Comparison of ENCODE assay signal across 8 cellular contexts in the genomic region with DNA sequence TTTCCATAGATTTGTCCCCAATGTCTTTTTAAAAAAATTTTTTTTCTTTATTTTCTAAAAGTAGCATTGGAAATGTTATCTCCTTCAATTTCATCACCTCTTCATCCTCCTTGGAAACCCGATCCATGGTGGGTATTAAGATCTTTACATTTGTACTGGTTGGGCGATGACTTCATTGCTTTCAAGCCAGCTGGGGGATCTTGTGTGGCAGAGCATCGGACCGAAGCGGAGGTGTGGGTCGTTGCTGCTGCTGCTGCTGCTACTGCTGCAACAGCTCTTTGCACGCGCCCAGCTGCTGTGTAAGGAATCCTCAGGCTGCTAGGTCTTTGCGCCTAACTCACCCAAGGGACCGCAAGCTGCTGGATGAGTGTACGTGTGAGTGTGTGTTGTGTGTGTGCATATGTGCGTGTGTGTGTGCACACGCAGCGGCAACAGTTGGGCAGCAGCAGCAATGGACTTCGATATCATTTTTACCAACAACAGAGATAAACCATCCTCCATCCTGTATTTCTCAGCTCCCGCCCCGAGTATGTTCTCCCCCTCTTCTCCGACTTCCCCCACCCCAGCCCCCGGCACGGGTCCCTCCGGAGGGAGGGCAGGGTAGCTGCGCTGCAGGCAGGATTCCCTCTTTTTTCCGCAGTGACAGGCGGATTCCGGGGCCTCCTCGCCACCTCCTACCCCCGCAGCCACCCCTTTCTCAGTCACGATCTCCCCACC. TPM values are rescaled to one million over a fixed set of nuclear protein-coding genes. Genes with fewer than 3 reads are reported as not detected.
DNase-seq lines count a peak whose midpoint lies in the region; ATAC-seq and TF ChIP-seq lines count a peak whose summit lies in the region.

No MANE protein-coding gene starts in this region.

- no peaks in the 10 kb centered on the region for H3K27me3 ChIP-seq in GM06990 (replicated peaks; ENCODE audit: control insufficient read depth, insufficient read depth, low read length)
- H3K27me3 ChIP-seq in OCI-LY1 (ENCODE audit: insufficient read depth, low read length): no peaks in the 10 kb centered on the region; the same call in 1 of the 2 replicates
- H3K27me3 ChIP-seq in cardiac muscle cell: no peaks in the 10 kb centered on the region
- no peaks in the 10 kb centered on the region for H3K27me3 ChIP-seq in parathyroid adenoma (ENCODE audit: control insufficient read depth, insufficient read depth, low read length)

- H3K9me3 ChIP-seq in OCI-LY1 (ENCODE audit: low read length): no peaks in the 10 kb centered on the region
- H3K9me3 ChIP-seq in cardiac muscle cell (ENCODE audit: low read depth): no peaks in the 10 kb centered on the region
- no peaks in the 10 kb centered on the region for H3K9me3 ChIP-seq in parathyroid adenoma (ENCODE audit: control insufficient read depth, low read length)

- H3K9me3 Mint-ChIP-seq in activated naive CD4-positive, alpha-beta T cell treated with anti-CD3 and anti-CD28 coated beads, Interleukin-2, amount 50 U/mL, for 72 hours: no peaks in the 10 kb centered on the region

- no peaks in the 10 kb centered on the region for H4K20me1 ChIP-seq in OCI-LY1 (ENCODE audit: insufficient read depth, low read length)

- H2AFZ ChIP-seq in OCI-LY1 (ENCODE audit: low read length) (no peak overlapping the region; the same call in 1 of the 2 replicates), parathyroid adenoma (peak overlapping the region; percentile 76)

- no peaks in the 10 kb centered on the region for H3K79me2 ChIP-seq in OCI-LY1 (ENCODE audit: insufficient read depth, low read length)
- H3K79me2 ChIP-seq in parathyroid adenoma: no peaks in the 10 kb centered on the region

- peak overlapping the region; percentile 97 for H3K4me2 ChIP-seq in OCI-LY1 (ENCODE audit: low read length)
- peak overlapping the region; percentile 57 for H3K4me2 ChIP-seq in parathyroid adenoma (ENCODE audit: low read length)

- DNase-seq in GM06990 (ENCODE audit: extremely low read depth, insufficient read length) (peak; percentile 72), cardiac muscle cell (ENCODE audit: low read depth in 1 of 2, low spot score in 1 of 2) (peak; percentile 33 to 53), SIG-M5 (lab: John Stamatoyannopoulos, UW) (no peak), DMS114 treated with DMSO at 0.1 percent for 48 hours (lab: John Stamatoyannopoulos, UW; ENCODE audit: unreplicated experiment) (no peak)
- peak in 1 of 2 donors; percentile 4 for DNase-seq in activated naive CD4-positive, alpha-beta T cell treated with anti-CD3 and anti-CD28 coated beads, Interleukin-2, amount 50 U/mL, for 72 hours (ENCODE audit: low spot score in 2 of 2)

- no peaks in the 10 kb centered on the region for H3K9me2 ChIP-seq in OCI-LY1 (ENCODE audit: low read depth, low read length)

- no peaks in the 10 kb centered on the region for H3F3A ChIP-seq in OCI-LY1 (ENCODE audit: insufficient read depth, low read length)

- H3K27ac Mint-ChIP-seq in activated naive CD4-positive, alpha-beta T cell treated with anti-CD3 and anti-CD28 coated beads, Interleukin-2, amount 50 U/mL, for 72 hours: peak overlapping the region in 1 of 2 donors; percentile 64

- H3K27ac ChIP-seq in OCI-LY1 (ENCODE audit: low read depth, low read length, poor library complexity, severe bottlenecking): no peak overlapping the region
- no peak overlapping the region for H3K27ac ChIP-seq in cardiac muscle cell
- no peak overlapping the region for H3K27ac ChIP-seq in parathyroid adenoma

- H3K4me1 ChIP-seq in OCI-LY1 (ENCODE audit: insufficient read depth, low read length, severe bottlenecking): peaks cover 5% of the 10 kb centered on the region
- peaks cover 4% of the 10 kb centered on the region for H3K4me1 ChIP-seq in cardiac muscle cell (ENCODE audit: low read depth)
- H3K4me1 ChIP-seq in parathyroid adenoma: no peaks in the 10 kb centered on the region

- peak overlapping the region; percentile 74 for H3K4me3 ChIP-seq in GM06990 (replicated peaks; ENCODE audit: low read depth, low read length)
- peak overlapping the region; percentile 77 for H3K4me3 ChIP-seq in OCI-LY1 (ENCODE audit: low read depth, low read length, poor library complexity, severe bottlenecking)
- peak overlapping the region; percentile 83 for H3K4me3 ChIP-seq in cardiac muscle cell
- H3K4me3 ChIP-seq in parathyroid adenoma (ENCODE audit: low read depth, low read length): peak overlapping the region; percentile 82

- H3K9ac ChIP-seq in OCI-LY1 (ENCODE audit: low read length): peak overlapping the region; percentile 54; the same call in 1 of the 2 replicates
- no peak overlapping the region for H3K9ac ChIP-seq in parathyroid adenoma

- peak; percentile 7 for ATAC-seq in HG02840 (IDR thresholded peaks at IDR 0.05; ENCODE audit: low FRiP score, unreplicated experiment)
- peak; percentile 6 to 16 for ATAC-seq in activated naive CD4-positive, alpha-beta T cell treated with anti-CD3 and anti-CD28 coated beads, Interleukin-2, amount 50 U/mL, for 72 hours

- no peak for TF ChIP-seq CTCF in GM06990 (IDR thresholded peaks at IDR 0.05; ENCODE audit: insufficient read depth, low read length, poor library complexity, severe bottlenecking)
- TF ChIP-seq CTCF in OCI-LY1 (IDR thresholded peaks at IDR 0.05; ENCODE audit: low read length): no peak
- no peak for TF ChIP-seq CTCF in cardiac muscle cell (IDR thresholded peaks at IDR 0.05; ENCODE audit: low read depth, low read length)
- no peak for TF ChIP-seq CTCF in parathyroid adenoma (IDR thresholded peaks at IDR 0.05)

- H3K36me3 ChIP-seq in GM06990 (ENCODE audit: control insufficient read depth, insufficient read depth, low read length): no peaks in the 10 kb centered on the region
- H3K36me3 ChIP-seq in OCI-LY1 (ENCODE audit: insufficient read depth, low read length): no peaks in the 10 kb centered on the region
- H3K36me3 ChIP-seq in cardiac muscle cell: no peaks in the 10 kb centered on the region
- H3K36me3 ChIP-seq in parathyroid adenoma (ENCODE audit: control insufficient read depth, insufficient read depth, low read length): no peaks in the 10 kb centered on the region

- no peaks in the 10 kb centered on the region for H3K36me3 Mint-ChIP-seq in activated naive CD4-positive, alpha-beta T cell treated with anti-CD3 and anti-CD28 coated beads, Interleukin-2, amount 50 U/mL, for 72 hours

RNA-seq across cellular contexts. Expression of a gene that starts 0.8 kb away (rescaled TPM):
- total RNA-seq in activated naive CD4-positive, alpha-beta T cell treated with anti-CD3 and anti-CD28 coated beads, Interleukin-2, amount 50 U/mL, for 72 hours: 1 to 10 TPM; 1.1 to 1.3 TPM
- 3.8 and 12.9 TPM in 2 replicates for total RNA-seq in cardiac muscle cell
- polyA plus RNA-seq in cardiac muscle cell: 2.7 and 7.2 TPM in 2 replicates

Comparison
In these comparisons a context has a peak if more than half of its experiments do, and no peak if none do; other contexts are left out.
1. DNase-seq: peak in GM06990 (single experiment) and cardiac muscle cell (2 of 2); none in SIG-M5 (single experiment) and DMS114 treated with DMSO at 0.1 percent for 48 hours (single experiment).
2. Peak in every context shown above with its lines, with median percentiles within 50 percentile points of each other: H3K4me3 ChIP-seq.